In genomic region chr9:131097259-131097947, GRCh38 we compare ENCODE assay signal across 8 cellular contexts. TPM values are rescaled to one million over a fixed set of nuclear protein-coding genes. Genes with fewer than 3 reads are reported as not detected.
A peak's percentile ranks its signal among the peaks of the same experiment; 100 is the strongest.
DNase-seq lines count a peak whose midpoint lies in the region; ATAC-seq and TF ChIP-seq lines count a peak whose summit lies in the region.

No MANE protein-coding gene starts in this region.

- H3K27me3 Mint-ChIP-seq in endothelial cell (ENCODE audit: unreplicated experiment) = peaks cover 16% of the 10 kb centered on the region

- H3K27me3 ChIP-seq in NT2/D1 (ENCODE audit: insufficient read depth, insufficient read length) (no peaks in the 10 kb centered on the region), neuron (ENCODE audit: insufficient read depth, low read length) (peaks cover 8% of the 10 kb centered on the region)

- ATAC-seq in HG03378 (IDR thresholded peaks at IDR 0.05; ENCODE audit: unreplicated experiment) = no peak

- no peaks in the 10 kb centered on the region for H3K9me3 Mint-ChIP-seq in endothelial cell (ENCODE audit: unreplicated experiment)

- peak overlapping the region; percentile 85 for H3K27ac Mint-ChIP-seq in endothelial cell (ENCODE audit: unreplicated experiment)

- H3K4me3 ChIP-seq in NT2/D1 (ENCODE audit: insufficient read length, low read depth) (peak overlapping the region; percentile 89), neuron (ENCODE audit: low read length) (peak overlapping the region; percentile 90)

- H3K36me3 ChIP-seq in NT2/D1 (ENCODE audit: insufficient read depth, insufficient read length, low read length) = peaks cover 29% of the 10 kb centered on the region
- H3K36me3 ChIP-seq in neuron (ENCODE audit: insufficient read depth, low read length) = no peaks in the 10 kb centered on the region

- peak overlapping the region; percentile 82 for H3K27ac ChIP-seq in C4-2B

- peak overlapping the region; percentile 77 for H2AFZ ChIP-seq in neuron (ENCODE audit: low read depth, low read length)

- peaks cover 46% of the 10 kb centered on the region for H3K4me1 ChIP-seq in NT2/D1 (ENCODE audit: insufficient read depth, insufficient read length)
- peaks cover 21% of the 10 kb centered on the region for H3K4me1 ChIP-seq in neuron (ENCODE audit: insufficient read depth, low read length)

- no peak for TF ChIP-seq CTCF in C4-2B (conservative IDR thresholded peaks at IDR 0.05)
- TF ChIP-seq CTCF in endothelial cell (IDR thresholded peaks at IDR 0.05; ENCODE audit: unreplicated experiment) = no peak

- H3K9me3 ChIP-seq in NT2/D1 (ENCODE audit: insufficient read depth, low read length) = no peaks in the 10 kb centered on the region
- no peaks in the 10 kb centered on the region for H3K9me3 ChIP-seq in neuron (ENCODE audit: low read length)

- H3K36me3 Mint-ChIP-seq in endothelial cell (ENCODE audit: low read depth, unreplicated experiment) = peaks cover 4% of the 10 kb centered on the region

- DNase-seq in NT2/D1 (ENCODE audit: low read depth, low spot score) (no peak), endothelial cell (ENCODE audit: low spot score) (no peak), AG08396 (ENCODE audit: low spot score) (no peak), AG20443 (ENCODE audit: low spot score) (no peak)
- DNase-seq in stimulated activated CD4-positive, alpha-beta T cell treated with anti-CD3 and anti-CD28 coated beads, Interleukin-2, amount 100 ng/mL, for 24 hours = no peak

- H3K4me1 Mint-ChIP-seq in endothelial cell (ENCODE audit: unreplicated experiment) = peaks cover 11% of the 10 kb centered on the region

- H3K9ac ChIP-seq in NT2/D1 (ENCODE audit: insufficient read length, low read depth) = peak overlapping the region; percentile 97

- H3K4me3 Mint-ChIP-seq in endothelial cell (ENCODE audit: unreplicated experiment) = peak overlapping the region; percentile 92

RNA-seq across cellular contexts. Expression of gene AIF1L, which starts 1.1 kb away (rescaled TPM):
- 16.3 TPM for total RNA-seq in endothelial cell (ENCODE audit: unreplicated experiment)

RNA-seq across cellular contexts. Expression of gene NUP214, which starts 28.0 kb away (rescaled TPM):
- total RNA-seq in endothelial cell (ENCODE audit: unreplicated experiment) = 60.8 TPM
